Comparison of ENCODE assay signal across 26 cellular contexts in the genomic region with DNA sequence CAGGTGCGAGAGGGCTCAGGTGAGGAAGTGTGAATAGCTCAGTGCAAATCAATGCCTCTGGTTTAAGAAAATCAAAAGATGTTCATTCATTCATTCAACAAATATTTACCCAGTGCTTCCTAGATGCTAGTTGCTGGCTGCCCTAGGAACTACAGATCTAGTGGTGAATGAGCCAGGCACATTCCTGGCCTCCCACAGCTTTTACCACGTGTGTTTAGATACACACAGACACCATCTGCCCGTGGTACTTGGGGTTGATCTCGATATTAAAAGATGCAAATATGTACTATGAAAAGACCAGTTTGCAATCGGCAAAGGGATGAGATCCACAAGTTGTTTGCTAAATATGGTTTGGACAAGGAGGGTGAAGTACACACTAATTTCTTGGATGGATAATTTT.
A peak's percentile ranks its signal among the peaks of the same experiment; 100 is the strongest.
DNase-seq lines count a peak whose midpoint lies in the region; ATAC-seq, FAIRE-seq and TF ChIP-seq lines count a peak whose summit lies in the region.
"Had no signal": no experiment of that assay in that cellular context is flagged by ENCODE, and none has a peak within 500 bp of the region (broad histone marks: within the 10 kb centered on the region; RNA-seq: fewer than 3 reads in every experiment).

No MANE protein-coding gene starts in this region.

- in situ Hi-C loops in GM23248 (cut with MboI): no loop called here

- ATAC-seq in GM18873 (IDR thresholded peaks at IDR 0.05; ENCODE audit: low FRiP score, unreplicated experiment) (no peak), HG03135 (IDR thresholded peaks at IDR 0.05; ENCODE audit: unreplicated experiment) (no peak), GM21423 (IDR thresholded peaks at IDR 0.05; ENCODE audit: unreplicated experiment) (no peak)
- ATAC-seq: activated CD8-positive, alpha-beta T cell treated with anti-CD3 and anti-CD28 coated beads, Interleukin-2, amount 10 ng/mL, durations not matched to agents 7 days and 5 days; CD8-positive, alpha-beta T cell; heart right ventricle; left colon; stimulated activated naive B cell treated with anti-CD40 and anti-IgM and Interleukin-4, amounts not matched to agents 10 μg/mL and 1 μg/mL and 100 μg/mL, for 72 hours had no signal

- no peaks in the 10 kb centered on the region for H3K9me3 ChIP-seq in GM23248 (ENCODE audit: low read depth)
- H3K9me3 ChIP-seq: BE2C, heart right ventricle had no signal

- no peaks in the 10 kb centered on the region for H3K4me1 ChIP-seq in GM23248 (ENCODE audit: insufficient read depth)
- H3K4me1 ChIP-seq: BE2C had no signal

- no peak overlapping the region for H3K4me2 ChIP-seq in GM23248 (ENCODE audit: unreplicated experiment)

- no peaks in the 10 kb centered on the region for H3F3A ChIP-seq in GM23248 (ENCODE audit: insufficient read depth)

- DNase-seq in AG20443 (ENCODE audit: low spot score) (peak; percentile 4), GM23248 (peak; percentile 27), bronchial epithelial cell (ENCODE audit: low read depth) (no peak), mesenteric fat pad (ENCODE audit: low spot score) (peak; percentile 72)
- DNase-seq: activated CD8-positive, alpha-beta T cell treated with anti-CD3 and anti-CD28 coated beads, Interleukin-2, amount 10 ng/mL, durations not matched to agents 7 days and 5 days; activated gamma-delta T cell; activated naive CD8-positive, alpha-beta T cell treated with anti-CD3 and anti-CD28 coated beads for 36 hours; activated T-cell treated with anti-CD3 and anti-CD28 coated beads, Interleukin-2, amount 50 U/mL, for 1 hour; BE2C; CD8-positive, alpha-beta T cell; foreskin melanocyte; heart right ventricle; left colon; mammary epithelial cell; MV-4-11; NCI-H1436; NCI-H2107; SIG-M5; stimulated activated naive B cell treated with anti-CD40 and anti-IgM and Interleukin-4, amounts not matched to agents 10 μg/mL and 1 μg/mL and 100 μg/mL, for 72 hours; T-helper 9 cell had no signal

- no peak overlapping the region for H2AFZ ChIP-seq in GM23248

- no peak overlapping the region for H3K9ac ChIP-seq in GM23248

- no peak for TF ChIP-seq CTCF in bronchial epithelial cell (IDR thresholded peaks at IDR 0.05; ENCODE audit: insufficient read depth, low read length, severe bottlenecking)

- H3K9me2 ChIP-seq in GM23248 (ENCODE audit: insufficient read depth): no peaks in the 10 kb centered on the region

- H3K4me3 ChIP-seq in GM23248 (no peak overlapping the region), bronchial epithelial cell (ENCODE audit: low read depth, low read length) (no peak overlapping the region)
- H3K4me3 ChIP-seq: heart right ventricle, skin epidermis had no signal

- WGBS in GM23248 (ENCODE audit: low coverage in 1 of 2, low lambda C conversion rate in 2 of 2, missing lambda C conversion rate in 2 of 2), 2 experiments: 25 to 26% methylated on average over 5 of the region's 5 CpGs

- H3K27me3 ChIP-seq in GM23248 (replicated peaks; ENCODE audit: insufficient read depth): peaks cover 29% of the 10 kb centered on the region
- H3K27me3 ChIP-seq in bronchial epithelial cell (ENCODE audit: control insufficient read depth, insufficient read depth, low read length): peaks cover 24% of the 10 kb centered on the region
- H3K27me3 ChIP-seq: BE2C had no signal

- no peaks in the 10 kb centered on the region for H3K79me2 ChIP-seq in GM23248 (ENCODE audit: insufficient read depth)

- peak; percentile 94 for FAIRE-seq in bronchial epithelial cell (lab: Jason Lieb, UNC)
- FAIRE-seq: astrocyte, GM12892 had no signal

- H4K20me1 ChIP-seq in GM23248 (ENCODE audit: insufficient read depth): no peaks in the 10 kb centered on the region

- H3K27ac ChIP-seq in GM23248: no peak overlapping the region
- H3K27ac ChIP-seq: heart right ventricle, skin epidermis had no signal

- H3K36me3 ChIP-seq in GM23248 (ENCODE audit: low read depth): no peaks in the 10 kb centered on the region
- H3K36me3 ChIP-seq in bronchial epithelial cell (ENCODE audit: control insufficient read depth, insufficient read depth, low read length): no peaks in the 10 kb centered on the region
- H3K36me3 ChIP-seq: BE2C, heart right ventricle had no signal
